In genomic region chr3:195907730-195908438, GRCh38 we compare ENCODE assay signal across 1 cellular context.
TF ChIP-seq lines count a peak whose summit lies in the region.

No MANE protein-coding gene starts in this region.

TF ChIP-seq in K562, 482 proteins besides CTCF, POLR2A, EP300 and RAD21 (continued from another document and continues in another):
- TF ChIP-seq RREB1 (CRISPR knock-in tag; IDR thresholded peaks at IDR 0.05) (peak; percentile 47; the same call in 1 of the 2 replicates), ZNF584 (CRISPR knock-in tag; IDR thresholded peaks at IDR 0.05; ENCODE audit: low read depth) (no peak), HNRNPLL (IDR thresholded peaks at IDR 0.05; ENCODE audit: low read depth, low read length, poor library complexity, severe bottlenecking) (peak; percentile 60), DPF2 (IDR thresholded peaks at IDR 0.05) (peak; percentile 48; the same call in 1 of the 2 replicates), TOE1 (IDR thresholded peaks at IDR 0.05; ENCODE audit: borderline replicate concordance) (peak; percentile 94), TOE1 (CRISPR knock-in tag; IDR thresholded peaks at IDR 0.05; ENCODE audit: borderline replicate concordance, low read depth) (no peak), XRCC4 (IDR thresholded peaks at IDR 0.05; ENCODE audit: extremely low read depth, insufficient read depth, insufficient read length) (no peak), ARHGAP35 (IDR thresholded peaks at IDR 0.05; ENCODE audit: partially characterized antibody) (no peak), GTF2A2 (tag; IDR thresholded peaks at IDR 0.05) (no peak), MYC (IDR thresholded peaks at IDR 0.05; ENCODE audit: low read depth, low read length) (no peak), MYC (CRISPR knock-in tag; IDR thresholded peaks at IDR 0.05; ENCODE audit: borderline replicate concordance, low read depth) (no peak), EGR1 (conservative IDR thresholded peaks at IDR 0.05) (peak; percentile 21; the same call in 1 of the 2 replicates), ZNF436 (CRISPR knock-in tag; IDR thresholded peaks at IDR 0.05) (no peak), ZBTB26 (CRISPR knock-in tag; IDR thresholded peaks at IDR 0.05) (no peak), ARID1B (IDR thresholded peaks at IDR 0.05) (peak; percentile 47; the same call in 1 of the 2 replicates), BDP1 (IDR thresholded peaks at IDR 0.05; ENCODE audit: insufficient read depth, insufficient read length) (no peak), AFF4 (CRISPR knock-in tag; IDR thresholded peaks at IDR 0.05) (no peak), NR1H2 (CRISPR knock-in tag; IDR thresholded peaks at IDR 0.05) (no peak), SIRT6 (IDR thresholded peaks at IDR 0.05; ENCODE audit: low read depth, low read length) (no peak), FIP1L1 (IDR thresholded peaks at IDR 0.05; ENCODE audit: low read depth, low read length, poor library complexity, severe bottlenecking) (no peak), ZNF212 (CRISPR knock-in tag; IDR thresholded peaks at IDR 0.05) (no peak), HDAC6 (IDR thresholded peaks at IDR 0.05; ENCODE audit: low read depth, low read length) (no peak), TCF3 (CRISPR knock-in tag; IDR thresholded peaks at IDR 0.05) (0 out of 2 replicates have a peak, but pooled peaks have one; percentile 5), EP400 (IDR thresholded peaks at IDR 0.05) (no peak), ZZZ3 (IDR thresholded peaks at IDR 0.05) (no peak), POLR2AphosphoS2 (IDR thresholded peaks at IDR 0.05; ENCODE audit: low read length) (no peak), SOX6 (IDR thresholded peaks at IDR 0.05) (peak; percentile 46; the same call in 1 of the 2 replicates), CGGBP1 (CRISPR knock-in tag; IDR thresholded peaks at IDR 0.05) (no peak), BCOR (IDR thresholded peaks at IDR 0.05) (peak; percentile 78), ZNF395 (CRISPR knock-in tag; IDR thresholded peaks at IDR 0.05) (peak; percentile 37; the same call in 1 of the 2 replicates), HNRNPUL1 (IDR thresholded peaks at IDR 0.05; ENCODE audit: low read length) (no peak), ZNF655 (CRISPR knock-in tag; IDR thresholded peaks at IDR 0.05) (no peak), L3MBTL2 (IDR thresholded peaks at IDR 0.05) (peak; percentile 80; the same call in 1 of the 2 replicates), MTA3 (IDR thresholded peaks at IDR 0.05; ENCODE audit: borderline replicate concordance) (no peak), DNMT1 (IDR thresholded peaks at IDR 0.05) (no peak), MCM7 (IDR thresholded peaks at IDR 0.05) (no peak), RBM22 (IDR thresholded peaks at IDR 0.05; ENCODE audit: low read depth, low read length, poor library complexity, severe bottlenecking) (no peak), ELF4 (CRISPR knock-in tag; IDR thresholded peaks at IDR 0.05) (no peak), POU5F1 (IDR thresholded peaks at IDR 0.05; ENCODE audit: borderline replicate concordance, low read depth, low read length, partially characterized antibody) (no peak), ZNF445 (CRISPR knock-in tag; IDR thresholded peaks at IDR 0.05; ENCODE audit: low read depth) (no peak), MLX (CRISPR knock-in tag; conservative IDR thresholded peaks at IDR 0.05) (no peak), CTBP1 (IDR thresholded peaks at IDR 0.05; ENCODE audit: borderline replicate concordance) (peak; percentile 56; the same call in 1 of the 2 replicates), GTF2F1 (IDR thresholded peaks at IDR 0.05; ENCODE audit: low read depth, low read length) (no peak), POLR2AphosphoS5 (IDR thresholded peaks at IDR 0.05; ENCODE audit: control insufficient read depth, insufficient read depth, low read depth, low read length) (no peak), MEF2A (IDR thresholded peaks at IDR 0.05; ENCODE audit: control insufficient read depth, low read depth, low read length) (no peak), CCNT2 (IDR thresholded peaks at IDR 0.05; ENCODE audit: borderline replicate concordance, extremely low read depth, insufficient read length, low read depth, low read length) (no peak), ZBTB7A (IDR thresholded peaks at IDR 0.05; ENCODE audit: borderline replicate concordance, control insufficient read depth, low read depth, low read length) (0 out of 2 replicates have a peak, but pooled peaks have one; percentile 19), NR2C2 (CRISPR knock-in tag; IDR thresholded peaks at IDR 0.05) (0 out of 2 replicates have a peak, but pooled peaks have one; percentile 44), NR2C2 (tag; IDR thresholded peaks at IDR 0.05) (no peak), ZNF740 (CRISPR knock-in tag; IDR thresholded peaks at IDR 0.05) (no peak), ZNF740 (tag; IDR thresholded peaks at IDR 0.05) (no peak), PCBP1 (IDR thresholded peaks at IDR 0.05; ENCODE audit: low read depth, low read length, poor library complexity, severe bottlenecking) (no peak), RBM15 (IDR thresholded peaks at IDR 0.05; ENCODE audit: insufficient read depth, low read length) (no peak)
